Comparison of ENCODE assay signal across 9 cellular contexts in genomic region chr20:58851969-58852458, GRCh38. TPM values are rescaled to one million over a fixed set of nuclear protein-coding genes. Genes with fewer than 3 reads are reported as not detected.
DNase-seq lines count a peak whose midpoint lies in the region; ATAC-seq and TF ChIP-seq lines count a peak whose summit lies in the region.
"Had no signal": no experiment of that assay in that cellular context is flagged by ENCODE, and none has a peak within 500 bp of the region (broad histone marks: within the 10 kb centered on the region; RNA-seq: fewer than 3 reads in every experiment).

No MANE protein-coding gene starts in this region.

- intact Hi-C loops in left ventricle myocardium inferior (cut with micrococcal nuclease) (no loop called here), Right ventricle myocardium inferior (cut with DNase I) (loop anchor here (5.0 kb wide), 2 partner anchors 160 to 200 kb away; partner anchors contain the start of genes NPEPL1 and STX16), breast epithelium (cut with DNase I; ENCODE audit: low total_unique reads) (no loop called here), upper lobe of right lung (cut with DNase I) (no loop called here)

- DNase-seq in left ventricle myocardium inferior (no peak), Right ventricle myocardium inferior (ENCODE audit: missing footprints) (no peak), breast epithelium (ENCODE audit: low spot score in 2 of 2) (no peak), upper lobe of right lung (no peak), nucleus accumbens (lab: John Stamatoyannopoulos, UW) (no peak), 8988T (no peak)

- no peaks in the 10 kb centered on the region for H3K36me3 ChIP-seq in left ventricle myocardium inferior
- H3K36me3 ChIP-seq in breast epithelium: no peaks in the 10 kb centered on the region
- no peaks in the 10 kb centered on the region for H3K36me3 ChIP-seq in muscle layer of colon (ENCODE audit: insufficient read depth, low read length)
- no peaks in the 10 kb centered on the region for H3K36me3 ChIP-seq in upper lobe of right lung

- H3K9ac ChIP-seq in muscle layer of colon (ENCODE audit: low read length): no peak overlapping the region

- H3K4me1 ChIP-seq in left ventricle myocardium inferior (peaks cover 32% of the 10 kb centered on the region), breast epithelium (peaks cover 6 to 9% of the 10 kb centered on the region in 2 donors), muscle layer of colon (ENCODE audit: insufficient read depth, low read length) (peaks cover 5% of the 10 kb centered on the region), upper lobe of right lung (peaks cover 3% of the 10 kb centered on the region)

- TF ChIP-seq POLR2A in breast epithelium (IDR thresholded peaks at IDR 0.05): no peak

- H3K9me3 ChIP-seq in left ventricle myocardium inferior (replicated peaks) (no peaks in the 10 kb centered on the region), breast epithelium (no peaks in the 10 kb centered on the region), muscle layer of colon (ENCODE audit: low read length) (no peaks in the 10 kb centered on the region), upper lobe of right lung (no peaks in the 10 kb centered on the region)

- no peak for ATAC-seq in Right ventricle myocardium inferior
- ATAC-seq in upper lobe of right lung: no peak
- ATAC-seq in HG03108 (IDR thresholded peaks at IDR 0.05; ENCODE audit: unreplicated experiment): no peak
- ATAC-seq: activated CD4-positive, CD25-positive, alpha-beta regulatory T cell treated with anti-CD3 and anti-CD28 coated beads, Interleukin-2, amount 50 U/mL, for 24 hours had no signal

- H3K4me3 ChIP-seq in left ventricle myocardium inferior (peak overlapping the region; percentile 71), breast epithelium (peak overlapping the region; percentile 40 to 66 (median 53)), muscle layer of colon (ENCODE audit: low read depth in 1 of 2, low read length in 2 of 2) (peak overlapping the region; percentile 39 to 63), upper lobe of right lung (peak overlapping the region; percentile 44)

- H3K27me3 ChIP-seq in left ventricle myocardium inferior (ENCODE audit: low read depth): peaks cover 92% of the 10 kb centered on the region
- peaks cover 4 to 7% of the 10 kb centered on the region in 2 donors for H3K27me3 ChIP-seq in breast epithelium
- peaks cover 6 to 54% of the 10 kb centered on the region in 2 donors for H3K27me3 ChIP-seq in muscle layer of colon (ENCODE audit: control insufficient read depth in 1 of 2, insufficient read depth in 2 of 2, low read length in 2 of 2)
- H3K27me3 ChIP-seq in upper lobe of right lung: peaks cover 76% of the 10 kb centered on the region

- TF ChIP-seq CTCF in left ventricle myocardium inferior (IDR thresholded peaks at IDR 0.05; ENCODE audit: borderline replicate concordance) (no peak), breast epithelium (IDR thresholded peaks at IDR 0.05) (no peak), upper lobe of right lung (IDR thresholded peaks at IDR 0.05) (no peak)

- no peak overlapping the region for H3K27ac ChIP-seq in left ventricle myocardium inferior (replicated peaks)
- no peak overlapping the region for H3K27ac ChIP-seq in breast epithelium
- H3K27ac ChIP-seq in muscle layer of colon (ENCODE audit: low read depth, low read length): no peak overlapping the region
- no peak overlapping the region for H3K27ac ChIP-seq in upper lobe of right lung

RNA-seq across cellular contexts. Expression of gene GNAS, which starts 0.5 kb away (rescaled TPM):
- total RNA-seq in left ventricle myocardium inferior (1,444 TPM), Right ventricle myocardium inferior (1,475 TPM), breast epithelium (100 to 1,000 TPM; 448 to 714 (median 570) TPM), upper lobe of right lung (746 TPM)

RNA-seq across cellular contexts. Expression of gene GNAS-AS1, which starts 1.3 kb away (rescaled TPM):
- 0.25 TPM for total RNA-seq in left ventricle myocardium inferior
- total RNA-seq in Right ventricle myocardium inferior: 0.38 TPM
- 1 to 10 TPM in 1 of 3 donors, under 1 TPM in 2; 0.48 to 1.5 (median 0.98) TPM for total RNA-seq in breast epithelium
- 1.1 TPM for total RNA-seq in upper lobe of right lung
